ENCODE assay signal across 13 cellular contexts in the genomic region with DNA sequence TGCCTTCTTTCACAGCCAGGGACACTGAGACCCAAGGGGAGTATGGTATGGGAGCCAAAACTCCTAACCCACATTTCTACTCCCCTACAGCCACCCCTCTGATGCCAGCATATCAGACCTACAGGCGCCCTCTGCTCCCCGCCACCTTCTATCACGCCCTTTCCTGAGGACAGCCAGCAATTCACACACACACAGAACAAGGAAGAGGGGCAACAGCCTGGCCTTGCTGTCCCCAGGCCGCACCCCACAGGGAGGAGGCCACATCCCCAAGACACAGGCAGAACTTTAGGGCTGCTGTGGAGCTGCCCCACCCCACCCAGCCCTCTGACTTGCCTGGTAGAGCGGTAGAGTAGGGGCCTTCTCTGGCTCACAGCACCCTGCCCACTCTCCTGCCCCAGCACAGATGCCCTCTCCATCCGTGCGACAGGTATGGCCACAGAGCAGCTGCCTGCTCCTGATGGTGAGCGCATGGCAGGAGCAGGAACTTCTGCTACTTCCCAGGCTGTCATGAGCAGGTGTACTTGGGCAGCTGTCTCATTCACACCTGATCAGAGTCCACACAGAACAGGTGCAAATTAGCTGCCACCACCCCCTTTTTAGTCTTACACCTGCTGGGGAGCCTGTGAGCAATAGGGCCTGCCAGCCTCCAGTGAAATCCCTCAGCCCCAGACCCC. TPM values are rescaled to one million over a fixed set of nuclear protein-coding genes. Genes with fewer than 3 reads are reported as not detected.
"Had no signal": no experiment of that assay in that cellular context is flagged by ENCODE, and none has a peak within 500 bp of the region (broad histone marks: within the 10 kb centered on the region; RNA-seq: fewer than 3 reads in every experiment).

No MANE protein-coding gene starts in this region.

- H3K27ac Mint-ChIP-seq: activated naive CD8-positive, alpha-beta T cell treated with anti-CD3 and anti-CD28 coated beads for 36 hours had no signal

- H3K9me3 Mint-ChIP-seq: activated naive CD8-positive, alpha-beta T cell treated with anti-CD3 and anti-CD28 coated beads for 36 hours; activated T-cell treated with anti-CD3 and anti-CD28 coated beads, Interleukin-2, amount 50 U/mL, for 4 hours had no signal

- H3K4me1 Mint-ChIP-seq: activated naive CD8-positive, alpha-beta T cell treated with anti-CD3 and anti-CD28 coated beads for 36 hours had no signal

- H3K27ac ChIP-seq: pancreas, stomach, thoracic aorta, vagina had no signal

- H3K9me3 ChIP-seq: pancreas, stomach, thoracic aorta, vagina had no signal

- H3K4me3 Mint-ChIP-seq: activated naive CD8-positive, alpha-beta T cell treated with anti-CD3 and anti-CD28 coated beads for 36 hours; activated T-cell treated with anti-CD3 and anti-CD28 coated beads, Interleukin-2, amount 50 U/mL, for 4 hours had no signal

- H3K36me3 ChIP-seq: pancreas, stomach, thoracic aorta, vagina had no signal

- H3K4me3 ChIP-seq: pancreas, stomach, thoracic aorta, vagina had no signal

- H3K27me3 ChIP-seq: pancreas, vagina had no signal

- DNase-seq: activated CD4-positive, alpha-beta T cell treated with anti-CD3 and anti-CD28 coated beads, Interleukin-2, amount 50 U/mL, for 1 hour; activated gamma-delta T cell treated with Interleukin-2 at 50 U/mL for 16 hours; activated naive CD8-positive, alpha-beta T cell treated with anti-CD3 and anti-CD28 coated beads for 36 hours; activated T-cell treated with anti-CD3 and anti-CD28 coated beads, Interleukin-2, amount 50 U/mL, for 4 hours; aorta; hippocampal formation; kidney glomerular epithelial cell; stimulated activated CD4-positive, alpha-beta T cell treated with anti-CD3 and anti-CD28 coated beads, Interleukin-15, amount 100 ng/mL, for 24 hours; stimulated activated CD4-positive, alpha-beta T cell treated with anti-CD3 and anti-CD28 coated beads, Interleukin-4, amount 100 ng/mL, for 24 hours; stomach had no signal

- H3K36me3 Mint-ChIP-seq: activated naive CD8-positive, alpha-beta T cell treated with anti-CD3 and anti-CD28 coated beads for 36 hours had no signal

- H3K4me1 ChIP-seq: pancreas, stomach, vagina had no signal

RNA-seq across cellular contexts. Expression of gene CCDC33, which starts 33.4 kb away (rescaled TPM):
- polyA plus RNA-seq: aorta, pancreas, stomach had no signal
